24 cellular contexts compared by ENCODE assay signal in the genomic region with DNA sequence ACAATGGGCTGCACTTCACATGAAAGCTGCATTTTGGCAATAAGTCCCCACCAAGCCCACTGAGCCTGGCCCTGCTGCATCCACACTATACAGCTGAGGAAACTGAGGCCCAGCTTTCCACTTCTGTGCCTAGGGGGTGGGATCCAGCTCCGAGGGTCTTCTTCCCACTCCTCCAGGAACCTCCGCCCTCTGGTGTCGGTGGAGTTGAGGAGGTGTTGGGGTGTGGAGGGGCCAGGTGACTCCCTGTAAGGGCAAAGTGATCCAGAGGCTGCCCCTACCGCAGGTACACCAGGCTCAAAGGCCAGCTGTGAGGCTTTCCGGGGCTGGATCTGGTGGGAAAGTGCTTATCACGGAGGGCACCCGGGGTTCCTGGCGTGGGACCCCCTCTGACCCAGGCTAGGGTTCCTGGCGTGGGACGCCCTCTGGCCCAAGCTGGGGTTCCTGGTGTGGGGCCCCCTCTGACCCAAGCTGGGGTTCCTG.
DNase-seq lines count a peak whose midpoint lies in the region; ATAC-seq, FAIRE-seq and TF ChIP-seq lines count a peak whose summit lies in the region.
"Had no signal": no experiment of that assay in that cellular context is flagged by ENCODE, and none has a peak within 500 bp of the region (broad histone marks: within the 10 kb centered on the region; RNA-seq: fewer than 3 reads in every experiment).

No MANE protein-coding gene starts in this region.

- no peak for ATAC-seq in activated naive CD4-positive, alpha-beta T cell treated with anti-CD3 and anti-CD28 coated beads, Interleukin-2, amount 50 U/mL, for 72 hours
- ATAC-seq in sciatic nerve (no peak), esophagus mucosa (no peak)
- ATAC-seq: CD8-positive, alpha-beta T cell; GM12878 had no signal

- no peak for FAIRE-seq in kidney (lab: Jason Lieb, UNC)
- FAIRE-seq: GM12878 had no signal

- H3K36me3 ChIP-seq in BLaER1 treated with 17β-estradiol and CSF1 and Interleukin-3, amounts not matched to agents 10 nM and 100 nM: peaks cover 0 to 17% (median 0%) of the 10 kb centered on the region in 11 experiments; a peak in 3 of 22 replicates
- no peaks in the 10 kb centered on the region for H3K36me3 ChIP-seq in kidney (ENCODE audit: control insufficient read depth in 1 of 2, insufficient read depth in 2 of 2, low read length in 2 of 2)
- H3K36me3 ChIP-seq: HAP-1, MG63, Peyer's patch had no signal

- peaks cover 40 to 72% (median 63%) of the 10 kb centered on the region in 10 experiments for H3K4me1 ChIP-seq in BLaER1 treated with 17β-estradiol and CSF1 and Interleukin-3, amounts not matched to agents 10 nM and 100 nM
- H3K4me1 ChIP-seq in kidney (ENCODE audit: control insufficient read depth in 1 of 2, insufficient read depth in 1 of 2, low read depth in 1 of 2, low read length in 2 of 2): no peaks in the 10 kb centered on the region
- H3K4me1 ChIP-seq: HAP-1 had no signal

- peak overlapping the region in 8 of 11 experiments; percentile 4 to 50 (median 24); a peak in 8 of 22 replicates for H3K9ac ChIP-seq in BLaER1 treated with 17β-estradiol and CSF1 and Interleukin-3, amounts not matched to agents 10 nM and 100 nM
- no peak overlapping the region for H3K9ac ChIP-seq in kidney (ENCODE audit: low read length in 2 of 2)
- H3K9ac ChIP-seq: KMS-11 had no signal

- intact Hi-C loops in kidney (cut with DNase I) (no loop called here), sciatic nerve (cut with DNase I) (no loop called here)

- peaks cover 0 to 14% (median 0%) of the 10 kb centered on the region in 11 experiments; a peak in 2 of 22 replicates for H4K20me1 ChIP-seq in BLaER1 treated with 17β-estradiol and CSF1 and Interleukin-3, amounts not matched to agents 10 nM and 100 nM

- no peaks in the 10 kb centered on the region for H3K27me3 ChIP-seq in BLaER1 treated with 17β-estradiol and CSF1 and Interleukin-3, amounts not matched to agents 10 nM and 100 nM
- H3K27me3 ChIP-seq: MG63, Peyer's patch had no signal

- H3K36me3 Mint-ChIP-seq in activated naive CD4-positive, alpha-beta T cell treated with anti-CD3 and anti-CD28 coated beads, Interleukin-2, amount 50 U/mL, for 72 hours: no peaks in the 10 kb centered on the region

- H3K4me2 ChIP-seq in BLaER1 treated with 17β-estradiol and CSF1 and Interleukin-3, amounts not matched to agents 10 nM and 100 nM: peak overlapping the region; percentile 65 to 84 (median 74)
- H3K4me2 ChIP-seq: KMS-11 had no signal

- no peak overlapping the region for H3K27ac Mint-ChIP-seq in activated naive CD4-positive, alpha-beta T cell treated with anti-CD3 and anti-CD28 coated beads, Interleukin-2, amount 50 U/mL, for 72 hours
- H3K27ac Mint-ChIP-seq: B cell; CD8-positive, alpha-beta T cell had no signal

- DNase-seq in activated naive CD4-positive, alpha-beta T cell treated with anti-CD3 and anti-CD28 coated beads, Interleukin-2, amount 50 U/mL, for 16 hours: peak; percentile 4
- no peak for DNase-seq in activated naive CD4-positive, alpha-beta T cell treated with anti-CD3 and anti-CD28 coated beads, Interleukin-2, amount 50 U/mL, for 72 hours (ENCODE audit: low spot score in 2 of 2)
- DNase-seq in kidney (peak; percentile 43), sciatic nerve (ENCODE audit: low spot score) (peak; percentile 51), NCI-H526 (lab: John Stamatoyannopoulos, UW) (no peak), NCI-H2029 treated with DMSO at 0.1 percent for 48 hours (lab: John Stamatoyannopoulos, UW) (no peak)
- DNase-seq: 8988T; Calu3; CD8-positive, alpha-beta T cell; MG63; NCI-H1048; NCI-H1436; NCI-H1930; NCI-H2171; NCI-H446; NCI-H69; SHP77 had no signal

- no peak overlapping the region for H3K4me3 ChIP-seq in BLaER1 treated with 17β-estradiol and CSF1 and Interleukin-3, amounts not matched to agents 10 nM and 100 nM
- H3K4me3 ChIP-seq in kidney (ENCODE audit: low read length in 2 of 2): no peak overlapping the region
- H3K4me3 ChIP-seq: GM12878, HAP-1, MG63, Peyer's patch had no signal

- H3K9me3 Mint-ChIP-seq in activated naive CD4-positive, alpha-beta T cell treated with anti-CD3 and anti-CD28 coated beads, Interleukin-2, amount 50 U/mL, for 72 hours: no peaks in the 10 kb centered on the region
- H3K9me3 Mint-ChIP-seq: CD8-positive, alpha-beta T cell had no signal

- H3K27ac ChIP-seq in BLaER1 treated with 17β-estradiol and CSF1 and Interleukin-3, amounts not matched to agents 10 nM and 100 nM: peak overlapping the region in 5 of 11 experiments; percentile 16 to 48 (median 29); a peak in 8 of 22 replicates
- no peak overlapping the region for H3K27ac ChIP-seq in kidney (ENCODE audit: low read depth in 2 of 2, low read length in 2 of 2)
- H3K27ac ChIP-seq: KMS-11, Peyer's patch had no signal

- TF ChIP-seq CTCF in kidney (IDR thresholded peaks at IDR 0.05; ENCODE audit: borderline replicate concordance, extremely low read depth, insufficient read depth): no peak

- peaks cover 0 to 12% (median 0%) of the 10 kb centered on the region in 11 experiments; a peak in 7 of 22 replicates for H3K9me3 ChIP-seq in BLaER1 treated with 17β-estradiol and CSF1 and Interleukin-3, amounts not matched to agents 10 nM and 100 nM (replicated peaks in 1 of 11)
- H3K9me3 ChIP-seq in kidney (ENCODE audit: control insufficient read depth in 1 of 2, low read length in 2 of 2): no peaks in the 10 kb centered on the region
- H3K9me3 ChIP-seq: HAP-1, MG63, Peyer's patch had no signal

Comparison
In these comparisons a context has a peak if more than half of its experiments do, and no peak if none do; other contexts are left out.
1. DNase-seq: peak in activated naive CD4-positive, alpha-beta T cell treated with anti-CD3 and anti-CD28 coated beads, Interleukin-2, amount 50 U/mL, for 16 hours (single experiment), kidney (single experiment) and sciatic nerve (single experiment); none in activated naive CD4-positive, alpha-beta T cell treated with anti-CD3 and anti-CD28 coated beads, Interleukin-2, amount 50 U/mL, for 72 hours (0 of 2), NCI-H526 (0 of 2) and NCI-H2029 treated with DMSO at 0.1 percent for 48 hours (single experiment).
2. H3K9ac ChIP-seq: peak in BLaER1 treated with 17β-estradiol and CSF1 and Interleukin-3, amounts not matched to agents 10 nM and 100 nM (8 of 11); none in kidney (0 of 2).